Comparison of ENCODE assay signal across 27 cellular contexts in the genomic region with DNA sequence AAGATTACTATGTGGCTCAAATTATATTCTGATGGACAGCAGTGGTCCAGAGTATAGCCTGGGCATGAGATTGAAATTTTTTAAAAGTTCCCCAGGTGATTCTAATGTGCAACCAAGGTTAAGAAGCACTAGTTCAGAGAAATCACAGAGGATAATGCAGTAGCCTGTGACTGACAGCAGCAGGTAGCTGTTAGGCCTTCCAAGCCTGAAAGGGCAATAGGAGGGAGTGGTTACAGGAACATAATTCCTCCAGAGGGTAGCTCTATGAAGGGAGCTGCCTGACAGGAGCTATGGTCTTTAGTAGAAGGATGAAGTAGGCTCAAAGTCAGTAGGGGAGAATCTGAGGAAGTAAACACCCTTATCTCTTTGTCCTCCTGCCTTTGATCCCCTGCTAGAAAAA.
"Had no signal": no experiment of that assay in that cellular context is flagged by ENCODE, and none has a peak within 500 bp of the region (broad histone marks: within the 10 kb centered on the region; RNA-seq: fewer than 3 reads in every experiment).

No MANE protein-coding gene starts in this region.

- H3K36me3 ChIP-seq: left lung, neutrophil, right atrium auricular region, stomach, tibial artery, upper lobe of right lung had no signal

- H3K27me3 Mint-ChIP-seq: natural killer cell treated with Interleukin-12 subunit alpha and Interleukin-12 subunit beta and Interleukin-15 and Interleukin-18, amount 100 ng/mL, for 72 hours; stimulated activated memory B cell treated with anti-CD40 and anti-IgM and Interleukin-4, amounts not matched to agents 10 μg/mL and 1 μg/mL and 100 μg/mL, for 72 hours had no signal

- H3K4me3 Mint-ChIP-seq: mesothelial cell of epicardium; naive thymus-derived CD4-positive, alpha-beta T cell; natural killer cell treated with Interleukin-12 subunit alpha and Interleukin-12 subunit beta and Interleukin-15 and Interleukin-18, amount 100 ng/mL, for 72 hours; neural crest cell; stimulated activated memory B cell treated with anti-CD40 and anti-IgM and Interleukin-4, amounts not matched to agents 10 μg/mL and 1 μg/mL and 100 μg/mL, for 72 hours had no signal

- H3K27ac ChIP-seq: left lung, neutrophil, parathyroid adenoma, right atrium auricular region, stomach, testis, tibial artery, upper lobe of right lung had no signal

- DNase-seq: hippocampal formation; kidney glomerular epithelial cell; left cardiac atrium; left lung; mesendoderm; naive thymus-derived CD4-positive, alpha-beta T cell; occipital lobe; stimulated activated CD4-positive, alpha-beta T cell treated with anti-CD3 and anti-CD28 coated beads, Interleukin-1b, Interleukin-23, amount 100 ng/mL, for 48 hours; stimulated activated CD4-positive, alpha-beta T cell treated with anti-CD3 and anti-CD28 coated beads, Interleukin-2, amount 100 ng/mL, for 48 hours; stimulated activated CD4-positive, alpha-beta T cell treated with anti-CD3 and anti-CD28 coated beads, Interleukin-4, amount 100 ng/mL, for 4 hours; stimulated activated CD8-positive, alpha-beta memory T cell treated with anti-CD3 and anti-CD28 coated beads, Interleukin-4, amount 100 ng/mL, for 48 hours; stimulated activated naive CD8-positive, alpha-beta T cell treated with anti-CD3 and anti-CD28 coated beads, Interleukin-15, Interleukin-2, amounts not matched to agents 100 U/mL and 50 U/mL, for 24 hours; stomach; testis; tibial artery; trophoblast cell; upper lobe of right lung had no signal

- H3K4me1 ChIP-seq: left lung, parathyroid adenoma, right atrium auricular region, stomach, testis, tibial artery, upper lobe of right lung had no signal

- ATAC-seq: left cardiac atrium; left lung; naive thymus-derived CD4-positive, alpha-beta T cell; natural killer cell treated with Interleukin-12 subunit alpha and Interleukin-12 subunit beta and Interleukin-15 and Interleukin-18, amount 100 ng/mL, for 72 hours; sciatic nerve; stimulated activated memory B cell treated with anti-CD40 and anti-IgM and Interleukin-4, amounts not matched to agents 10 μg/mL and 1 μg/mL and 100 μg/mL, for 72 hours; stimulated activated naive CD8-positive, alpha-beta T cell treated with anti-CD3 and anti-CD28 coated beads, Interleukin-15, Interleukin-2, amounts not matched to agents 100 U/mL and 50 U/mL, for 24 hours; upper lobe of right lung had no signal

- H3K9me3 Mint-ChIP-seq: mesothelial cell of epicardium; naive thymus-derived CD4-positive, alpha-beta T cell; neural crest cell; stimulated activated memory B cell treated with anti-CD40 and anti-IgM and Interleukin-4, amounts not matched to agents 10 μg/mL and 1 μg/mL and 100 μg/mL, for 72 hours had no signal

- H3K9me3 ChIP-seq: left lung, neutrophil, right atrium auricular region, stomach, testis, tibial artery, upper lobe of right lung had no signal

- H3K4me3 ChIP-seq: left lung, lung, right atrium auricular region, smooth muscle cell, stomach, testis, tibial artery, upper lobe of right lung had no signal

- H3K27me3 ChIP-seq: left lung, neutrophil, right atrium auricular region, stomach, testis, tibial artery, upper lobe of right lung had no signal

- H3K27ac Mint-ChIP-seq: mesothelial cell of epicardium; naive thymus-derived CD4-positive, alpha-beta T cell; natural killer cell treated with Interleukin-12 subunit alpha and Interleukin-12 subunit beta and Interleukin-15 and Interleukin-18, amount 100 ng/mL, for 72 hours; stimulated activated memory B cell treated with anti-CD40 and anti-IgM and Interleukin-4, amounts not matched to agents 10 μg/mL and 1 μg/mL and 100 μg/mL, for 72 hours had no signal

- H3K36me3 Mint-ChIP-seq: mesothelial cell of epicardium; naive thymus-derived CD4-positive, alpha-beta T cell; natural killer cell treated with Interleukin-12 subunit alpha and Interleukin-12 subunit beta and Interleukin-15 and Interleukin-18, amount 100 ng/mL, for 72 hours; stimulated activated memory B cell treated with anti-CD40 and anti-IgM and Interleukin-4, amounts not matched to agents 10 μg/mL and 1 μg/mL and 100 μg/mL, for 72 hours had no signal

- H3K4me1 Mint-ChIP-seq: mesothelial cell of epicardium; naive thymus-derived CD4-positive, alpha-beta T cell; neural crest cell; stimulated activated memory B cell treated with anti-CD40 and anti-IgM and Interleukin-4, amounts not matched to agents 10 μg/mL and 1 μg/mL and 100 μg/mL, for 72 hours had no signal
